ENCODE assay signal across 9 cellular contexts in genomic region chr4:82181789-82182188, GRCh38.
"Had no signal": no experiment of that assay in that cellular context is flagged by ENCODE, and none has a peak within 500 bp of the region (broad histone marks: within the 10 kb centered on the region; RNA-seq: fewer than 3 reads in every experiment).

No MANE protein-coding gene starts in this region.

- ATAC-seq: GM23338, K562 had no signal

- FAIRE-seq: H1, H54, HTR-8/SVneo, K562 had no signal

- H3K4me3 ChIP-seq: GM23338, K562 had no signal

- DNase-seq: H9, HCEC 1CT, IMR-90, KG1 had no signal
